ENCODE assay signal across 24 cellular contexts in genomic region chr21:10539956-10540355, GRCh38. TPM values are rescaled to one million over a fixed set of nuclear protein-coding genes. Genes with fewer than 3 reads are reported as not detected.
A peak's percentile ranks its signal among the peaks of the same experiment; 100 is the strongest.
DNase-seq lines count a peak whose midpoint lies in the region; ATAC-seq and TF ChIP-seq lines count a peak whose summit lies in the region.
"Had no signal": no experiment of that assay in that cellular context is flagged by ENCODE, and none has a peak within 500 bp of the region (broad histone marks: within the 10 kb centered on the region; RNA-seq: fewer than 3 reads in every experiment).

No MANE protein-coding gene starts in this region.

- H3K4me1 ChIP-seq in HUES48 (ENCODE audit: control insufficient read depth, insufficient read depth, low read length) (no peaks in the 10 kb centered on the region), mucosa of descending colon (ENCODE audit: low read depth) (no peaks in the 10 kb centered on the region)
- H3K4me1 ChIP-seq: BE2C, BLaER1 had no signal

- no peak for TF ChIP-seq CTCF in mucosa of descending colon (IDR thresholded peaks at IDR 0.05)

- no peak overlapping the region for H3K9ac ChIP-seq in HUES48 (ENCODE audit: low read depth, low read length)
- H3K9ac ChIP-seq: BLaER1 had no signal

- intact Hi-C loops in mucosa of descending colon (cut with DNase I, micrococcal nuclease), result no loop called here

- no peak for DNase-seq in mucosa of descending colon
- no peak for DNase-seq in anterior cingulate cortex (lab: John Stamatoyannopoulos, UW)
- no peak for DNase-seq in SIG-M5 (lab: John Stamatoyannopoulos, UW)
- no peak for DNase-seq in NCI-H82 treated with DMSO at 0.1 percent for 48 hours (lab: John Stamatoyannopoulos, UW; ENCODE audit: unreplicated experiment)
- DNase-seq: 8988T; ACHN; BE2C; C1 segment of cervical spinal cord; CD4-positive, alpha-beta memory T cell; CD4-positive, CD25-positive, alpha-beta regulatory T cell; CD8-positive, alpha-beta memory T cell; COR-L47; DMS 273 treated with DMSO at 0.1 percent for 48 hours; DMS153; DMS53; DMS79; DND-41; EL; GDM1 had no signal

- H3K4me3 ChIP-seq in HUES48 (ENCODE audit: low read depth, low read length) (peak overlapping the region; percentile 27; the same call in 1 of the 2 replicates), mucosa of descending colon (no peak overlapping the region)
- H3K4me3 ChIP-seq: BLaER1, GM12878 had no signal

- peaks cover 90% of the 10 kb centered on the region for H3K9me3 ChIP-seq in HUES48 (ENCODE audit: control insufficient read depth, insufficient read depth, low read length)
- peaks cover 92% of the 10 kb centered on the region for H3K9me3 ChIP-seq in mucosa of descending colon
- H3K9me3 ChIP-seq: BE2C, BLaER1 had no signal

- H3K36me3 ChIP-seq in HUES48 (ENCODE audit: control insufficient read depth, insufficient read depth, low read length) (no peaks in the 10 kb centered on the region), mucosa of descending colon (ENCODE audit: low read depth) (no peaks in the 10 kb centered on the region)
- H3K36me3 ChIP-seq: BE2C, BLaER1 had no signal

- peak; percentile 12 for ATAC-seq in mucosa of descending colon
- ATAC-seq: GM12878 had no signal

- H3K27ac ChIP-seq in HUES48 (ENCODE audit: low read depth, low read length), result no peak overlapping the region
- H3K27ac ChIP-seq: BLaER1 had no signal

- H3K27me3 ChIP-seq in HUES48 (ENCODE audit: control insufficient read depth, insufficient read depth, low read length), result no peaks in the 10 kb centered on the region
- H3K27me3 ChIP-seq: BE2C, BLaER1 had no signal

RNA-seq across cellular contexts. Expression of gene TPTE, which starts 18.6 kb away (rescaled TPM):
- not detected for total RNA-seq in mucosa of descending colon
- total RNA-seq: A673; CD4-positive, alpha-beta memory T cell; CD4-positive, CD25-positive, alpha-beta regulatory T cell; CD8-positive, alpha-beta memory T cell; G401; GM12878 had no signal
